ENCODE assay signal across 8 cellular contexts in genomic region chr19:42023121-42023942, GRCh38. TPM values are rescaled to one million over a fixed set of nuclear protein-coding genes. Genes with fewer than 3 reads are reported as not detected.
DNase-seq lines count a peak whose midpoint lies in the region; ATAC-seq and TF ChIP-seq lines count a peak whose summit lies in the region.

No MANE protein-coding gene starts in this region.

- H3K4me1 ChIP-seq in SJCRH30: no peaks in the 10 kb centered on the region

- H3K9me3 ChIP-seq in SJCRH30 (replicated peaks): no peaks in the 10 kb centered on the region

- no peak for ATAC-seq in GM21737 (IDR thresholded peaks at IDR 0.05; ENCODE audit: unreplicated experiment)
- ATAC-seq in GM19455 (IDR thresholded peaks at IDR 0.05; ENCODE audit: unreplicated experiment): no peak
- no peak for ATAC-seq in omental fat pad (ENCODE audit: low FRiP score)

- H3K4me3 ChIP-seq in AG10803 (ENCODE audit: low read length) (no peak overlapping the region), SJCRH30 (no peak overlapping the region), fibroblast of villous mesenchyme (ENCODE audit: low read depth, low read length) (no peak overlapping the region)

- DNase-seq in AG10803 (ENCODE audit: low read depth): peak; percentile 56
- peak; percentile 63 for DNase-seq in GM13976 (ENCODE audit: low spot score)
- DNase-seq in SJCRH30: peak; percentile 29 to 50
- peak; percentile 17 for DNase-seq in fibroblast of villous mesenchyme (ENCODE audit: low read depth)
- no peak for DNase-seq in caudate nucleus (lab: John Stamatoyannopoulos, UW)
- no peak for DNase-seq in omental fat pad (ENCODE audit: low spot score)

- no peak overlapping the region for H3K27ac ChIP-seq in SJCRH30
- H3K27ac ChIP-seq in caudate nucleus (ENCODE audit: low read depth, low read length): no peak overlapping the region

- H3K36me3 ChIP-seq in SJCRH30: no peaks in the 10 kb centered on the region

- H3K27me3 ChIP-seq in SJCRH30: no peaks in the 10 kb centered on the region

- in situ Hi-C loops in GM13976 (cut with MboI; ENCODE audit: low sequenced_read_pairs, unreplicated experiment): no loop called here

- peak; percentile 33 for TF ChIP-seq CTCF in AG10803 (conservative IDR thresholded peaks at IDR 0.05; ENCODE audit: low read length)
- peak; percentile 47 for TF ChIP-seq CTCF in GM13976 (IDR thresholded peaks at IDR 0.05; ENCODE audit: borderline replicate concordance, control extremely low read depth, extremely low read depth, insufficient read depth, missing control alignments)
- peak; percentile 42 for TF ChIP-seq CTCF in fibroblast of villous mesenchyme (IDR thresholded peaks at IDR 0.05; ENCODE audit: insufficient read depth, low read depth, low read length)
- no peak for TF ChIP-seq CTCF in omental fat pad (IDR thresholded peaks at IDR 0.05)

RNA-seq across cellular contexts. Expression of gene ATP1A3, which starts 29.3 kb away (rescaled TPM):
- total RNA-seq in SJCRH30 (2014; rRNA removed; shearing (Covaris generic)): 11.2 and 12.1 TPM in 2 replicates
- total RNA-seq in fibroblast of villous mesenchyme (not detected in 2 replicates), omental fat pad (under 1 TPM in 2 of 4 donors, not detected in 2; 0.13 to 0.28 TPM)

RNA-seq across cellular contexts. Expression of gene GRIK5, which starts 46.7 kb away (rescaled TPM):
- total RNA-seq in SJCRH30 (2014; rRNA removed; shearing (Covaris generic)): 10.3 and 10.5 TPM in 2 replicates
- total RNA-seq in fibroblast of villous mesenchyme (not detected in 2 replicates), omental fat pad (1 to 10 TPM in 3 of 4 donors, under 1 TPM in 1; 0.32 to 2.1 (median 1.6) TPM)

RNA-seq across cellular contexts. Expression of gene ZNF574, which starts 52.6 kb away (rescaled TPM):
- 31.1 and 31.5 TPM in 2 replicates for total RNA-seq in SJCRH30 (2014; rRNA removed; shearing (Covaris generic))
- 13.5 and 19.0 TPM in 2 replicates for total RNA-seq in fibroblast of villous mesenchyme
- 10 to 100 TPM; 11.6 to 22.9 (median 12.8) TPM for total RNA-seq in omental fat pad

Comparison
In these comparisons a context has a peak if more than half of its experiments do, and no peak if none do; other contexts are left out.
1. DNase-seq: peak in AG10803 (single experiment), GM13976 (single experiment), SJCRH30 (2 of 2) and fibroblast of villous mesenchyme (single experiment); none in caudate nucleus (0 of 61) and omental fat pad (single experiment).
2. CTCF ChIP-seq: peak in AG10803 (single experiment), GM13976 (single experiment) and fibroblast of villous mesenchyme (single experiment); none in omental fat pad (0 of 3).